In the genomic region with DNA sequence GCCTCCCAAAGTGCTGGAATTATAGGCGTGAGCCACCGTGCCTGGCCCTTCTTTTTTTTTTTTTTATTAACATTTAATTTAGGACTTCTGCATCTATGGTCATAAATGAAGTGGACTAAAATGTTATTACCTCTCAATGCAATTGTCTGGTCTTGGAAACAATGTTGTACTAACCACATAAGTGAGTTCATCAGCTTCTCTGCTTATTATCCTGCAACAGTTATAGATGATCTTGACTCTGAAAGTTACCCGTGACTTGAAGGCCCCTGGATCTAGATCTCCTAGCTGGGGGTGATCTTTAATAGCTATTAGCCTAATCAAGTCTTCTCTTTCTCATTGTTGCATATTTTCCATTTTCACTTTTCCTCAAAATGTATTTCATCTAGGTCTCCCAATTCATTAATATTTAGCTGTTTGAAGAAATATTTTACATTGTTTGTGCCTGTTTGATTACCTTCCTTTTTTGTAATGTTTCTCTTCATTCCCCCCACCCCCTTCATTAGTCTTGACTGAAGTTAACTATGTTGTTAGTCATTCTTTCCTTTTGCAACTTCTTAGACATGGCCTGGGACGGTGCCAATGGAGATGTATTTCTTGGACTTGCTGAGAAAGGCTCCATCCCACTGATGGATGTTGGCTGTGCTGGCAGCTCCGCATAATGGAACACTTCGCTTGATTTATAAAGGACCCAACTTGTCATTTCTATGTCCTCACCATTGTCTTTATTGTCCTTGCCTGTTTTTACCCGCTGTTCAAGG, we compare ENCODE assay signal across 13 cellular contexts.
DNase-seq lines count a peak whose midpoint lies in the region; ATAC-seq and TF ChIP-seq lines count a peak whose summit lies in the region.
"Had no signal": no experiment of that assay in that cellular context is flagged by ENCODE, and none has a peak within 500 bp of the region (broad histone marks: within the 10 kb centered on the region; RNA-seq: fewer than 3 reads in every experiment).

No MANE protein-coding gene starts in this region.

- peak overlapping the region; percentile 58 for H3K27ac Mint-ChIP-seq in HFFc6
- H3K27ac Mint-ChIP-seq: type B pancreatic cell had no signal

- H3K27ac ChIP-seq in body of pancreas, result no peak overlapping the region
- no peak overlapping the region for H3K27ac ChIP-seq in smooth muscle cell (ENCODE audit: low read depth)
- H3K27ac ChIP-seq: SK-N-MC had no signal

- intact Hi-C loops in body of pancreas (cut with DNase I), result no loop called here
- intact Hi-C loops in left ventricle myocardium superior (cut with micrococcal nuclease), result no loop called here
- intact Hi-C loops in left colon (cut with DNase I, micrococcal nuclease), result no loop called here

- H2AFZ ChIP-seq in smooth muscle cell (ENCODE audit: low read depth), result no peak overlapping the region

- no peaks in the 10 kb centered on the region for H3F3A ChIP-seq in smooth muscle cell (ENCODE audit: low read depth)

- no peak for ATAC-seq in body of pancreas
- ATAC-seq in left ventricle myocardium superior, result peak; percentile 47
- no peak for ATAC-seq in activated CD4-positive, CD25-positive, alpha-beta regulatory T cell treated with anti-CD3 and anti-CD28 coated beads, Interleukin-2, amount 50 U/mL, for 24 hours
- ATAC-seq in left colon, result no peak
- ATAC-seq in GM21515 (IDR thresholded peaks at IDR 0.05; ENCODE audit: unreplicated experiment), result no peak
- ATAC-seq: natural killer cell had no signal

- no peak for TF ChIP-seq POLR2A in body of pancreas (IDR thresholded peaks at IDR 0.05)

- no peak for TF ChIP-seq CTCF in HFFc6 (IDR thresholded peaks at IDR 0.05)
- no peak for TF ChIP-seq CTCF in body of pancreas (IDR thresholded peaks at IDR 0.05)
- TF ChIP-seq CTCF in smooth muscle cell (IDR thresholded peaks at IDR 0.05; ENCODE audit: borderline replicate concordance, insufficient read depth, poor library complexity, severe bottlenecking), result no peak

- no peak overlapping the region for H3K9ac ChIP-seq in smooth muscle cell (ENCODE audit: low read depth)

- H3K79me2 ChIP-seq in smooth muscle cell (ENCODE audit: low read depth), result no peaks in the 10 kb centered on the region

- peaks cover 20% of the 10 kb centered on the region for H3K36me3 Mint-ChIP-seq in HFFc6 (ENCODE audit: low read depth)
- H3K36me3 Mint-ChIP-seq: natural killer cell had no signal

- peak overlapping the region; percentile 7 for H3K4me2 ChIP-seq in smooth muscle cell

- H4K20me1 ChIP-seq in smooth muscle cell (ENCODE audit: low read depth), result no peaks in the 10 kb centered on the region

- H3K36me3 ChIP-seq in body of pancreas (replicated peaks in 1 of 2; ENCODE audit: insufficient read depth in 1 of 2, low read depth in 2 of 2) (no peaks in the 10 kb centered on the region), smooth muscle cell (ENCODE audit: low read depth) (no peaks in the 10 kb centered on the region)

- WGBS in body of pancreas, 2 donors, result 92 to 94% methylated on average over 7 of the region's 7 CpGs
- 82% methylated on average over 7 of the region's 7 CpGs for WGBS in smooth muscle cell (ENCODE audit: low lambda C conversion rate)

- peaks cover 4% of the 10 kb centered on the region for H3K27me3 Mint-ChIP-seq in HFFc6 (ENCODE audit: insufficient read depth)
- H3K27me3 Mint-ChIP-seq: type B pancreatic cell had no signal

- H3K4me3 ChIP-seq in body of pancreas, result no peak overlapping the region
- no peak overlapping the region for H3K4me3 ChIP-seq in smooth muscle cell
- H3K4me3 ChIP-seq: SK-N-MC had no signal

- peaks cover 56% of the 10 kb centered on the region for H3K4me1 Mint-ChIP-seq in HFFc6 (ENCODE audit: low read depth)

- no peaks in the 10 kb centered on the region for H3K9me3 Mint-ChIP-seq in HFFc6
- H3K9me3 Mint-ChIP-seq: natural killer cell, type B pancreatic cell had no signal

- peak; percentile 74 for DNase-seq in HFFc6
- peak in 3 of 4 donors; percentile 26 to 40 (median 26) for DNase-seq in body of pancreas
- peak; percentile 56 for DNase-seq in left ventricle myocardium superior
- DNase-seq in smooth muscle cell (lab: John Stamatoyannopoulos, UW; ENCODE audit: unreplicated experiment), result no peak
- DNase-seq in left colon, result no peak
- no peak for DNase-seq in ecto neural progenitor cell (ENCODE audit: low spot score)
- DNase-seq: caudate nucleus, natural killer cell, NCI-H526 treated with DMSO at 0.1 percent for 48 hours had no signal

- H3K4me1 ChIP-seq in body of pancreas (no peaks in the 10 kb centered on the region), smooth muscle cell (ENCODE audit: low read depth) (no peaks in the 10 kb centered on the region)

- H3K27me3 ChIP-seq in body of pancreas, result no peaks in the 10 kb centered on the region
- no peaks in the 10 kb centered on the region for H3K27me3 ChIP-seq in smooth muscle cell (ENCODE audit: low read depth)

- peak overlapping the region; percentile 43 for H3K4me3 Mint-ChIP-seq in HFFc6
- H3K4me3 Mint-ChIP-seq: type B pancreatic cell had no signal

- H3K9me3 ChIP-seq in body of pancreas, result no peaks in the 10 kb centered on the region
- H3K9me3 ChIP-seq in smooth muscle cell (replicated peaks; ENCODE audit: low read depth), result no peaks in the 10 kb centered on the region

Comparison
In these comparisons a context has a peak if more than half of its experiments do, and no peak if none do; other contexts are left out.
1. DNase-seq: peak in HFFc6 (single experiment), body of pancreas (3 of 4) and left ventricle myocardium superior (single experiment); none in smooth muscle cell (single experiment), left colon (0 of 2) and ecto neural progenitor cell (single experiment).